Comparison of ENCODE assay signal across 19 cellular contexts in the genomic region with DNA sequence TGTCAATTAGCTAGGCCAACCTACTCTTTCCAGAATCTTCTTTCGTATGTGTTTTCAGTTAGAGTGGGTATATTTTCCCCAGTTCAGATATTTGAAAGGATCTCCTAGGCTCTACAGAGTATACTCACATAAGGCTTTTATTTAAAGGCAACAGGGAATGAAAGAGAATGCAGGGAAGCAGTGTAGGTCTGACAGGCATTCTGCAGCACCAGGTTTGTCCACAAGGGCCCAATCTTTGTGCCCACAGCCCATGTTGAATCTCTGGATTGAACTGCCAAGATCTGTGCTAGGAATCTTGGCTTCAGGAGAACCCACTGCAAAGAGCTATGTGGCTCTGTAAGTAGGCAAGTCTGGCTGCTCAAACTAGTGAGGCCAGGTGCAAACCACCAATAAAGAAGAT. TPM values are rescaled to one million over a fixed set of nuclear protein-coding genes. Genes with fewer than 3 reads are reported as not detected.
"Had no signal": no experiment of that assay in that cellular context is flagged by ENCODE, and none has a peak within 500 bp of the region (broad histone marks: within the 10 kb centered on the region; RNA-seq: fewer than 3 reads in every experiment).

No MANE protein-coding gene starts in this region.

- DNase-seq: activated CD4-positive, alpha-beta T cell treated with anti-CD3 and anti-CD28 coated beads, Interleukin-2, amount 10 ng/mL, durations not matched to agents 7 days and 5 days; activated CD4-positive, CD25-positive, alpha-beta regulatory T cell; activated naive CD4-positive, alpha-beta T cell treated with anti-CD3 and anti-CD28 coated beads, Interleukin-2, amount 50 U/mL, for 16 hours; amniotic stem cell; body of pancreas; cerebellar nuclear complex; heart left ventricle; islet precursor cell; left lung; ovary; stimulated activated CD4-positive, alpha-beta T cell treated with anti-CD3 and anti-CD28 coated beads, Interleukin-15, amount 100 ng/mL, for 24 hours; stimulated activated CD4-positive, alpha-beta T cell treated with anti-CD3 and anti-CD28 coated beads, Interleukin-4, amount 100 ng/mL, for 24 hours; T-helper 17 cell had no signal

- H3K27ac ChIP-seq: body of pancreas, foreskin keratinocyte, left lung, neural progenitor cell, thoracic aorta had no signal

- ATAC-seq: body of pancreas, foreskin keratinocyte, T-helper 17 cell had no signal

- H3K4me1 ChIP-seq: body of pancreas, left lung, neural progenitor cell had no signal

- FAIRE-seq: TTC549 had no signal

- H3K9ac ChIP-seq: neural progenitor cell had no signal

- H3K27ac Mint-ChIP-seq: activated CD4-positive, alpha-beta T cell treated with anti-CD3 and anti-CD28 coated beads, Interleukin-2, amount 10 ng/mL, durations not matched to agents 7 days and 5 days; neural progenitor cell; stimulated activated naive CD8-positive, alpha-beta T cell treated with anti-CD3 and anti-CD28 coated beads, Interleukin-15, Interleukin-2, amounts not matched to agents 100 ng/mL and 50 ng/mL, for 24 hours; T-helper 17 cell had no signal

- H3K27me3 ChIP-seq: body of pancreas, foreskin keratinocyte, heart left ventricle, left lung, neural progenitor cell, ovary had no signal

- H3K9me3 ChIP-seq: body of pancreas, ovary, thoracic aorta had no signal

- H3K36me3 Mint-ChIP-seq: neural progenitor cell had no signal

- H3K4me3 ChIP-seq: body of pancreas, heart left ventricle, left lung, neural progenitor cell, ovary, thoracic aorta had no signal

- H3K9me3 Mint-ChIP-seq: activated CD4-positive, alpha-beta T cell treated with anti-CD3 and anti-CD28 coated beads, Interleukin-2, amount 10 ng/mL, durations not matched to agents 7 days and 5 days had no signal

- H3K36me3 ChIP-seq: heart left ventricle, left lung, neural progenitor cell, ovary, thoracic aorta had no signal

RNA-seq across cellular contexts. Expression of a gene that starts 24.2 kb away (rescaled TPM):
- total RNA-seq: activated CD4-positive, alpha-beta T cell treated with anti-CD3 and anti-CD28 coated beads, Interleukin-2, amount 10 ng/mL, durations not matched to agents 7 days and 5 days; activated CD8-positive, alpha-beta memory T cell treated with anti-CD3 and anti-CD28 coated beads for 36 hours; foreskin keratinocyte had no signal
- polyA plus RNA-seq: foreskin keratinocyte had no signal
